In genomic region chr16:8806272-8806983, GRCh38 we compare ENCODE assay signal across 17 cellular contexts.
"Had no signal": no experiment of that assay in that cellular context is flagged by ENCODE, and none has a peak within 500 bp of the region (broad histone marks: within the 10 kb centered on the region; RNA-seq: fewer than 3 reads in every experiment).

No MANE protein-coding gene starts in this region.

- H3K27me3 Mint-ChIP-seq: activated CD4-positive, alpha-beta T cell treated with anti-CD3 and anti-CD28 coated beads for 36 hours; activated CD8-positive, alpha-beta T cell treated with anti-CD3 and anti-CD28 coated beads for 36 hours; activated naive CD8-positive, alpha-beta T cell treated with anti-CD3 and anti-CD28 coated beads for 36 hours; stimulated activated naive B cell treated with anti-CD40 and anti-IgM and Interleukin-4, amounts not matched to agents 10 μg/mL and 1 μg/mL and 100 μg/mL, for 72 hours had no signal

- H3K36me3 ChIP-seq: breast epithelium had no signal

- H3K27me3 ChIP-seq: breast epithelium, dorsolateral prefrontal cortex, hepatocyte, neutrophil, tibial nerve had no signal

- H3K27ac Mint-ChIP-seq: activated CD4-positive, alpha-beta T cell treated with anti-CD3 and anti-CD28 coated beads for 36 hours; activated CD8-positive, alpha-beta T cell treated with anti-CD3 and anti-CD28 coated beads for 36 hours; activated naive CD8-positive, alpha-beta T cell treated with anti-CD3 and anti-CD28 coated beads for 36 hours; natural killer cell; stimulated activated naive B cell treated with anti-CD40 and anti-IgM and Interleukin-4, amounts not matched to agents 10 μg/mL and 1 μg/mL and 100 μg/mL, for 72 hours had no signal

- H3K4me3 Mint-ChIP-seq: activated CD4-positive, alpha-beta T cell treated with anti-CD3 and anti-CD28 coated beads for 36 hours; activated CD8-positive, alpha-beta T cell treated with anti-CD3 and anti-CD28 coated beads for 36 hours; activated naive CD8-positive, alpha-beta T cell treated with anti-CD3 and anti-CD28 coated beads for 36 hours; activated T-cell treated with anti-CD3 and anti-CD28 coated beads, Interleukin-2, amount 50 U/mL, for 4 hours; natural killer cell; stimulated activated naive B cell treated with anti-CD40 and anti-IgM and Interleukin-4, amounts not matched to agents 10 μg/mL and 1 μg/mL and 100 μg/mL, for 72 hours had no signal

- H3K4me3 ChIP-seq: breast epithelium, hepatocyte, tibial nerve had no signal

- H3K27ac ChIP-seq: breast epithelium, hepatocyte, neutrophil, tibial nerve had no signal

- H3K4me2 ChIP-seq: hepatocyte had no signal

- H3K9me3 ChIP-seq: breast epithelium, neutrophil, tibial nerve had no signal

- ATAC-seq: activated CD4-positive, alpha-beta T cell treated with anti-CD3 and anti-CD28 coated beads for 36 hours; activated CD8-positive, alpha-beta T cell treated with anti-CD3 and anti-CD28 coated beads for 36 hours; activated T-cell treated with anti-CD3 and anti-CD28 coated beads, Interleukin-2, amount 50 U/mL, for 4 hours; natural killer cell; stimulated activated naive B cell treated with anti-CD40 and anti-IgM and Interleukin-4, amounts not matched to agents 10 μg/mL and 1 μg/mL and 100 μg/mL, for 72 hours had no signal

- DNase-seq: activated CD4-positive, alpha-beta T cell treated with anti-CD3 and anti-CD28 coated beads for 36 hours; activated CD8-positive, alpha-beta T cell treated with anti-CD3 and anti-CD28 coated beads for 36 hours; activated naive CD8-positive, alpha-beta T cell treated with anti-CD3 and anti-CD28 coated beads for 36 hours; activated T-cell treated with anti-CD3 and anti-CD28 coated beads, Interleukin-2, amount 50 U/mL, for 4 hours; erythroblast; kidney; mesendoderm; natural killer cell; stimulated activated CD4-positive, alpha-beta T cell treated with anti-CD3 and anti-CD28 coated beads, Interleukin-2, amount 100 ng/mL, for 48 hours; stimulated activated naive B cell treated with anti-CD40 and anti-IgM and Interleukin-4, amounts not matched to agents 10 μg/mL and 1 μg/mL and 100 μg/mL, for 72 hours; substantia nigra; T-helper 1 cell had no signal

- H3K4me1 ChIP-seq: breast epithelium had no signal

- H3K9me3 Mint-ChIP-seq: activated CD8-positive, alpha-beta T cell treated with anti-CD3 and anti-CD28 coated beads for 36 hours; activated naive CD8-positive, alpha-beta T cell treated with anti-CD3 and anti-CD28 coated beads for 36 hours; activated T-cell treated with anti-CD3 and anti-CD28 coated beads, Interleukin-2, amount 50 U/mL, for 4 hours; natural killer cell; stimulated activated naive B cell treated with anti-CD40 and anti-IgM and Interleukin-4, amounts not matched to agents 10 μg/mL and 1 μg/mL and 100 μg/mL, for 72 hours had no signal

- H3K4me1 Mint-ChIP-seq: activated CD4-positive, alpha-beta T cell treated with anti-CD3 and anti-CD28 coated beads for 36 hours had no signal

- H2AFZ ChIP-seq: hepatocyte had no signal
